Comparison of ENCODE assay signal across 8 cellular contexts in the genomic region with DNA sequence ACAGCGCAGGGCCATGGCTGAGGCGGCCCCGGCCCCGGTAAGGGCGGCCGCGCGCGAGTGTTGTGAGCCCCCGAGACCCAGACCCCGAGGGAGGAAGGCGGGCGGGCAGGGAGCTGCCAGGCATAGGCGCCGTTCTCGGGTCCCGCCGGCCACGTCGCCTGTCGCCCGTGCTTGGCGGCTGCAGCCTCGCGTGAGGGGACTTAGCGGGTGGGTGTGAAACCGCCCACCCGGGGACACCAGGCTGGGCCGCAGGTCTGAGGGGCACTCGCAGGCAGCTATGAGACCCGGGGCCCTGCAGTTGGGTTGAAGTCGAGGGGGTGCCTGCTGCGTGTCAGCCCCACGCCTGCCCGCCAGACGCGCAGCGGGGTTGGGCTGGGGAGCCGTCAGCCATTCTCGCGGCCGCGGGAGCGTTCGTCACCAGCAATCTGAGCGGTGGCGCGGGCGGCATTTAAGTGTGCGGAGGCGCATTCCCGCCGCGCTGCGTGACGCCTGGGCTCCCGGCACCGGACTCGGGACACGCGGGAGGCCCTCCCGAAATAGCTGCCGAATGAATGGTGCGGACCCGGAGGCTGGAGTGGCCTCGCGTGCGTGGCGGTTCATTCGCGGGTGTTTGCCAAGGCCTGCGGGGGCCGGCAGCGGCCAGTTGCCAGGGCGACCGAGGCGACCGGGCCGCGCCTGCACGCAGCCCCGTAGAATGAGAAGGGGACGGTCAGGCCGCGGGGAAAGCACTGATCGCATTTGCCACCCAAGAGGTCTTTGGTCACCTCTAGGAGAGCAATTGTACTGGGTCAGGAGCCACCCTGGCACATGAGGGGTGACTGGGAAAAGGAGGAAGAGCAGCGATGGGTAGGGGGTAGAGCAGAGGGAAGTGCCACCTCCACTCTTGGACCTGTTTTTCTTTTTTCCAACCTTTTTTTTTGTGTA. TPM values are rescaled to one million over a fixed set of nuclear protein-coding genes. Genes with fewer than 3 reads are reported as not detected.
DNase-seq lines count a peak whose midpoint lies in the region; ATAC-seq and TF ChIP-seq lines count a peak whose summit lies in the region.

No MANE protein-coding gene starts in this region.

- H3K4me1 ChIP-seq in PC-9 (replicated peaks; ENCODE audit: insufficient read depth) (peaks cover 46% of the 10 kb centered on the region), foreskin keratinocyte (peaks cover 6% of the 10 kb centered on the region)

- intact Hi-C loops in PC-9 (cut with micrococcal nuclease; ENCODE audit: unreplicated experiment), result loop anchor here (1.0 to 5.0 kb wide), 5 partner anchors 22 to 209 kb away; partner anchors contain the start of genes ZNF282 and ZNF425

- POLR2A ChIA-PET in PC-9 (lab: Charles Lee; ENCODE audit: unreplicated experiment), result no interaction called here

- no peaks in the 10 kb centered on the region for H3K9me3 ChIP-seq in PC-9 (ENCODE audit: insufficient read depth, low read depth)
- no peaks in the 10 kb centered on the region for H3K9me3 ChIP-seq in neural cell (ENCODE audit: low read length)

- H3K27ac ChIP-seq in PC-9 (peak overlapping the region; percentile 35), foreskin keratinocyte (peak overlapping the region; percentile 89), neural cell (ENCODE audit: low read length) (peak overlapping the region; percentile 92), temporal lobe (ENCODE audit: low read depth, low read length) (peak overlapping the region; percentile 50)

- peak overlapping the region; percentile 94 for H2AFZ ChIP-seq in PC-9
- peak overlapping the region; percentile 80 for H2AFZ ChIP-seq in neural cell (ENCODE audit: low read depth, low read length)

- H4K20me1 ChIP-seq in PC-9 (ENCODE audit: insufficient read depth), result no peaks in the 10 kb centered on the region
- no peaks in the 10 kb centered on the region for H4K20me1 ChIP-seq in neural cell (ENCODE audit: insufficient read depth)

- no peak for TF ChIP-seq CTCF in PC-9 (conservative IDR thresholded peaks at IDR 0.05)
- TF ChIP-seq CTCF in foreskin keratinocyte (conservative IDR thresholded peaks at IDR 0.05), result no peak
- TF ChIP-seq CTCF in neural cell (IDR thresholded peaks at IDR 0.05; ENCODE audit: poor library complexity, severe bottlenecking), result no peak

- peak overlapping the region; percentile 94 for H3K9ac ChIP-seq in neural cell (ENCODE audit: low read length)

- H3K4me3 ChIP-seq in PC-9 (peak overlapping the region; percentile 98), neural cell (ENCODE audit: low read length) (peak overlapping the region; percentile 98)

- CTCF ChIA-PET in PC-9 (lab: Charles Lee), result interaction anchor here (0.9 to 1.9 kb wide), 2 partner anchors 22 to 82 kb away, joined by 3 to 10 read pairs; partner anchors contain the start of gene ZNF425

- ATAC-seq in GM19023 (IDR thresholded peaks at IDR 0.05; ENCODE audit: unreplicated experiment) (peak; percentile 35), HG03159 (IDR thresholded peaks at IDR 0.05; ENCODE audit: unreplicated experiment) (peak; percentile 37), foreskin keratinocyte (peak; percentile 9)

- TF ChIP-seq RAD21 in neural cell (conservative IDR thresholded peaks at IDR 0.05), result no peak

- no TSS peak for BruUV-seq in PC-9 (replicated peaks; lab: Mats Ljungman, UMichigan)

- H3K36me3 ChIP-seq in PC-9 (ENCODE audit: low read depth), result no peaks in the 10 kb centered on the region
- H3K36me3 ChIP-seq in neural cell (ENCODE audit: insufficient read depth, low read length), result no peaks in the 10 kb centered on the region

- H3K27me3 ChIP-seq in PC-9 (ENCODE audit: insufficient read depth, low read depth) (no peaks in the 10 kb centered on the region), foreskin keratinocyte (no peaks in the 10 kb centered on the region), neural cell (ENCODE audit: insufficient read depth, low read depth, low read length) (no peaks in the 10 kb centered on the region)

- DNase-seq in Ammon's horn (ENCODE audit: low spot score) (peak; percentile 68), PC-9 (peak; percentile 37 to 49), activated gamma-delta T cell treated with Interleukin-2 at 50 U/mL for 16 hours (peak; percentile 55), foreskin keratinocyte (peak in 1 of 2 donors; percentile 20)

- H3K9me2 ChIP-seq in PC-9 (ENCODE audit: insufficient read depth) (no peaks in the 10 kb centered on the region), neural cell (ENCODE audit: insufficient read depth, low read length) (no peaks in the 10 kb centered on the region)

- H3K4me2 ChIP-seq in PC-9 (peak overlapping the region; percentile 92), neural cell (ENCODE audit: low read length) (peak overlapping the region; percentile 69)

- peak; percentile 13 for TF ChIP-seq EP300 in neural cell (conservative IDR thresholded peaks at IDR 0.05; ENCODE audit: poor library complexity, severe bottlenecking)

- peaks cover 52% of the 10 kb centered on the region for H3K79me2 ChIP-seq in PC-9 (ENCODE audit: low read depth)
- H3K79me2 ChIP-seq in neural cell (replicated peaks; ENCODE audit: insufficient read depth, low read length), result peaks cover 35% of the 10 kb centered on the region

- H3F3A ChIP-seq in PC-9 (ENCODE audit: insufficient read depth, low read depth) (peaks cover 39% of the 10 kb centered on the region), neural cell (ENCODE audit: insufficient read depth, low read length, poor library complexity, severe bottlenecking) (peaks cover 4% of the 10 kb centered on the region)

TF ChIP-seq in neural cell, 6 proteins besides CTCF, POLR2A, EP300 and RAD21:
- TF ChIP-seq POLR2AphosphoS5 (IDR thresholded peaks at IDR 0.05) (peak; percentile 40), SMC3 (conservative IDR thresholded peaks at IDR 0.05; ENCODE audit: poor library complexity) (no peak), EZH2 (IDR thresholded peaks at IDR 0.05; ENCODE audit: borderline replicate concordance, insufficient read depth, low read length, poor library complexity, severe bottlenecking) (no peak), MXI1 (conservative IDR thresholded peaks at IDR 0.05; ENCODE audit: poor library complexity, severe bottlenecking) (peak; percentile 77), TAF1 (IDR thresholded peaks at IDR 0.05; ENCODE audit: low read depth) (no peak), REST (IDR thresholded peaks at IDR 0.05; ENCODE audit: borderline replicate concordance) (no peak)

RNA-seq across cellular contexts. Expression of gene ZNF398, which starts 0.7 kb away (rescaled TPM):
- total RNA-seq in PC-9 (2021), result 10.8 and 11.7 TPM in 2 replicates
- total RNA-seq in foreskin keratinocyte, result 15.4 and 15.7 TPM in 2 replicates
- 4.0 and 4.2 TPM in 2 replicates for polyA plus RNA-seq in foreskin keratinocyte
- polyA plus RNA-seq in neural cell, result 8.6 and 13.2 TPM in 2 replicates
- polyA minus RNA-seq in neural cell, result 43.1 and 46.1 TPM in 2 replicates
- total RNA-seq in temporal lobe, result 23.8 TPM

RNA-seq across cellular contexts. Expression of gene ZNF425, which starts 21.9 kb away (rescaled TPM):
- 5.2 and 5.9 TPM in 2 replicates for total RNA-seq in PC-9 (2021)
- 1.7 and 3.0 TPM in 2 replicates for total RNA-seq in foreskin keratinocyte
- 0.95 and 1.1 TPM in 2 replicates for polyA plus RNA-seq in foreskin keratinocyte
- 5.1 and 6.8 TPM in 2 replicates for polyA plus RNA-seq in neural cell
- 8.5 and 9.0 TPM in 2 replicates for polyA minus RNA-seq in neural cell
- 4.4 TPM for total RNA-seq in temporal lobe

RNA-seq across cellular contexts. Expression of gene ZNF282, which starts 47.4 kb away (rescaled TPM):
- total RNA-seq in PC-9 (2021) (32.5 and 35.9 TPM in 2 replicates), foreskin keratinocyte (25.4 and 30.7 TPM in 2 replicates), temporal lobe (25.3 TPM)
- polyA plus RNA-seq in foreskin keratinocyte (19.2 and 20.9 TPM in 2 replicates), neural cell (17.7 and 23.3 TPM in 2 replicates)
- polyA minus RNA-seq in neural cell, result 39.6 and 41.1 TPM in 2 replicates

RNA-seq across cellular contexts. Expression of gene ZNF786, which starts 57.5 kb away (rescaled TPM):
- total RNA-seq in PC-9 (2021) (7.0 and 8.4 TPM in 2 replicates), foreskin keratinocyte (5.5 and 5.6 TPM in 2 replicates), temporal lobe (11.6 TPM)
- polyA plus RNA-seq in foreskin keratinocyte (2.8 TPM in 2 replicates), neural cell (7.8 and 8.2 TPM in 2 replicates)
- 27.3 and 29.5 TPM in 2 replicates for polyA minus RNA-seq in neural cell

Comparison
In these comparisons a context has a peak if more than half of its experiments do, and no peak if none do; other contexts are left out.
1. H3K27ac ChIP-seq: peak in every context shown above with its lines; median percentile 92 in neural cell; 89 in foreskin keratinocyte; 50 in temporal lobe; 35 in PC-9.